1 cellular context compared by ENCODE assay signal in genomic region chr17:40218740-40219072, GRCh38.
TF ChIP-seq lines count a peak whose summit lies in the region.

No MANE protein-coding gene starts in this region.

TF ChIP-seq in K562, 482 proteins besides CTCF, POLR2A, EP300 and RAD21 (continued from another document and continues in another):
- TF ChIP-seq MGA (IDR thresholded peaks at IDR 0.05): no peak
- no peak for TF ChIP-seq LCOR (CRISPR knock-in tag; IDR thresholded peaks at IDR 0.05)
- no peak for TF ChIP-seq TSHZ1 (CRISPR knock-in tag; IDR thresholded peaks at IDR 0.05)
- TF ChIP-seq TSC22D4 (tag; IDR thresholded peaks at IDR 0.05): no peak
- TF ChIP-seq KAT7 (CRISPR knock-in tag; IDR thresholded peaks at IDR 0.05; ENCODE audit: borderline replicate concordance): no peak
- 0 out of 2 replicates have a peak, but pooled peaks have one; percentile 9 for TF ChIP-seq USF1 (CRISPR knock-in tag; IDR thresholded peaks at IDR 0.05)
- no peak for TF ChIP-seq L3MBTL2 (IDR thresholded peaks at IDR 0.05)
- no peak for TF ChIP-seq PML (IDR thresholded peaks at IDR 0.05; ENCODE audit: low read length)
- no peak for TF ChIP-seq ZBTB43 (CRISPR knock-in tag; IDR thresholded peaks at IDR 0.05)
- no peak; the same call in 1 of the 2 replicates for TF ChIP-seq CC2D1A (IDR thresholded peaks at IDR 0.05)
- no peak for TF ChIP-seq RBM39 (optimal IDR thresholded peaks at IDR 0.05; ENCODE audit: low read depth, low read length)
- no peak for TF ChIP-seq ELK3 (CRISPR knock-in tag; IDR thresholded peaks at IDR 0.05)
- no peak for TF ChIP-seq NFE2 (IDR thresholded peaks at IDR 0.05; ENCODE audit: low read depth)
- TF ChIP-seq GTF2B (IDR thresholded peaks at IDR 0.05; ENCODE audit: extremely low read depth, insufficient read length): no peak
- TF ChIP-seq ZFX (CRISPR knock-in tag; IDR thresholded peaks at IDR 0.05): peak; percentile 55; the same call in 1 of the 2 replicates
- peak; percentile 83 for TF ChIP-seq ATF7 (IDR thresholded peaks at IDR 0.05)
- TF ChIP-seq TOE1 (IDR thresholded peaks at IDR 0.05; ENCODE audit: borderline replicate concordance): no peak
- TF ChIP-seq TOE1 (CRISPR knock-in tag; IDR thresholded peaks at IDR 0.05; ENCODE audit: borderline replicate concordance, low read depth): no peak
- no peak for TF ChIP-seq MITF (IDR thresholded peaks at IDR 0.05)
- TF ChIP-seq RFX5 (IDR thresholded peaks at IDR 0.05; ENCODE audit: low read depth, low read length): peak; percentile 70; the same call in 1 of the 2 replicates
- TF ChIP-seq BMI1 (IDR thresholded peaks at IDR 0.05; ENCODE audit: low read length): peak; percentile 94
- TF ChIP-seq TAL1 (IDR thresholded peaks at IDR 0.05): no peak
- no peak for TF ChIP-seq HDAC8 (tag; IDR thresholded peaks at IDR 0.05)
- no peak for TF ChIP-seq ZNF589 (CRISPR knock-in tag; IDR thresholded peaks at IDR 0.05; ENCODE audit: low read depth)
- TF ChIP-seq PHB (CRISPR knock-in tag; IDR thresholded peaks at IDR 0.05): no peak
- peak; percentile 35; the same call in 1 of the 2 replicates for TF ChIP-seq ZKSCAN1 (IDR thresholded peaks at IDR 0.05; ENCODE audit: low read depth, low read length)
- no peak for TF ChIP-seq PHB2 (IDR thresholded peaks at IDR 0.05; ENCODE audit: low read depth)
- TF ChIP-seq ZC3H11A (IDR thresholded peaks at IDR 0.05; ENCODE audit: low read depth, low read length): no peak
